19 cellular contexts compared by ENCODE assay signal in genomic region chr10:59434463-59435326, GRCh38.
DNase-seq lines count a peak whose midpoint lies in the region; ATAC-seq and TF ChIP-seq lines count a peak whose summit lies in the region.
"Had no signal": no experiment of that assay in that cellular context is flagged by ENCODE, and none has a peak within 500 bp of the region (broad histone marks: within the 10 kb centered on the region; RNA-seq: fewer than 3 reads in every experiment).

No MANE protein-coding gene starts in this region.

- no peak overlapping the region for H3K56ac ChIP-seq in H9 (ENCODE audit: insufficient read length, low read depth, low read length)

- H3K4me2 ChIP-seq in smooth muscle cell (no peak overlapping the region), H9 (ENCODE audit: insufficient read depth, insufficient read length, low read length) (no peak overlapping the region)
- H3K4me2 ChIP-seq: KMS-11 had no signal

- 65% methylated on average over 4 of the region's 4 CpGs for WGBS in smooth muscle cell (ENCODE audit: low lambda C conversion rate)
- WGBS in H9 (ENCODE audit: extremely low coverage, insufficient read length, low lambda C conversion rate): no CpG with 5 or more reads among the region's 4 CpGs

- no peak overlapping the region for H4K5ac ChIP-seq in H9 (ENCODE audit: insufficient read length, low read depth, low read length)

- intact Hi-C loops in MCF 10A (cut with micrococcal nuclease): no loop called here
- intact Hi-C loops in breast epithelium (cut with DNase I; ENCODE audit: low total_unique reads): no loop called here
- intact Hi-C loops in sciatic nerve (cut with DNase I): no loop called here

- no peaks in the 10 kb centered on the region for H3K79me1 ChIP-seq in H9 (ENCODE audit: insufficient read depth, low read depth, low read length, poor library complexity, severe bottlenecking)

- TF ChIP-seq CTCF in MCF 10A (IDR thresholded peaks at IDR 0.05; ENCODE audit: unreplicated experiment) (no peak), breast epithelium (IDR thresholded peaks at IDR 0.05) (no peak), brain microvascular endothelial cell (IDR thresholded peaks at IDR 0.05; ENCODE audit: low read depth, low read length, missing control alignments) (no peak), smooth muscle cell (IDR thresholded peaks at IDR 0.05; ENCODE audit: borderline replicate concordance, insufficient read depth, poor library complexity, severe bottlenecking) (no peak), H9 (conservative IDR thresholded peaks at IDR 0.05) (no peak)

- no peak overlapping the region for H4K8ac ChIP-seq in H9 (replicated peaks; ENCODE audit: insufficient read length, low read depth, low read length)

- H3K4me1 Mint-ChIP-seq in MCF 10A (ENCODE audit: insufficient read depth, unreplicated experiment) (peaks cover 12% of the 10 kb centered on the region), H9 (peaks cover 4% of the 10 kb centered on the region in 2 experiments; a peak in 2 of 4 replicates)
- H3K4me1 Mint-ChIP-seq: neural crest cell had no signal

- no peaks in the 10 kb centered on the region for H3K79me2 ChIP-seq in smooth muscle cell (ENCODE audit: low read depth)
- H3K79me2 ChIP-seq in H9 (ENCODE audit: insufficient read depth, low read length): no peaks in the 10 kb centered on the region

- no peaks in the 10 kb centered on the region for H3F3A ChIP-seq in smooth muscle cell (ENCODE audit: low read depth)

- H4K91ac ChIP-seq in H9 (ENCODE audit: insufficient read length, low read depth, low read length): no peak overlapping the region

- H2BK20ac ChIP-seq in H9 (ENCODE audit: low read depth, low read length, poor library complexity, severe bottlenecking): no peak overlapping the region

- H3K23ac ChIP-seq in H9 (ENCODE audit: insufficient read length, low read depth, low read length): no peak overlapping the region

- H3K36me3 ChIP-seq in breast epithelium (no peaks in the 10 kb centered on the region), brain microvascular endothelial cell (replicated peaks) (no peaks in the 10 kb centered on the region), smooth muscle cell (ENCODE audit: low read depth) (no peaks in the 10 kb centered on the region)
- H3K36me3 ChIP-seq: colonic mucosa, gastroesophageal sphincter, SJCRH30 had no signal

- TF ChIP-seq POLR2A in breast epithelium (IDR thresholded peaks at IDR 0.05): no peak

- H2BK12ac ChIP-seq in H9 (ENCODE audit: insufficient read length, low read depth, low read length): no peak overlapping the region

- H2AFZ ChIP-seq in smooth muscle cell (ENCODE audit: low read depth): no peak overlapping the region
- H2AFZ ChIP-seq in H9 (ENCODE audit: low read length): no peak overlapping the region

- H3K27ac ChIP-seq in breast epithelium: no peak overlapping the region
- H3K27ac ChIP-seq in brain microvascular endothelial cell: peak overlapping the region; percentile 38
- H3K27ac ChIP-seq in smooth muscle cell (ENCODE audit: low read depth): peak overlapping the region; percentile 22
- H3K27ac ChIP-seq in H9 (ENCODE audit: insufficient read length, low read depth, low read length): no peak overlapping the region
- H3K27ac ChIP-seq: colonic mucosa, gastroesophageal sphincter, KMS-11, SJCRH30, VCaP had no signal

- H3K9ac ChIP-seq in smooth muscle cell (ENCODE audit: low read depth) (no peak overlapping the region), H9 (ENCODE audit: extremely low read depth, insufficient read length, low read length) (no peak overlapping the region)
- H3K9ac ChIP-seq: KMS-11 had no signal

- H3K4me1 ChIP-seq in breast epithelium: no peaks in the 10 kb centered on the region
- H3K4me1 ChIP-seq in smooth muscle cell (ENCODE audit: low read depth): no peaks in the 10 kb centered on the region
- no peaks in the 10 kb centered on the region for H3K4me1 ChIP-seq in H9 (ENCODE audit: insufficient read depth, low read length)
- H3K4me1 ChIP-seq: colonic mucosa had no signal

- no peak overlapping the region for H3K4me3 Mint-ChIP-seq in MCF 10A (ENCODE audit: unreplicated experiment)
- H3K4me3 Mint-ChIP-seq in H9: no peak overlapping the region
- H3K4me3 Mint-ChIP-seq: activated naive CD4-positive, alpha-beta T cell treated with anti-CD3 and anti-CD28 coated beads for 36 hours; neural crest cell had no signal

- no peak overlapping the region for H2BK120ac ChIP-seq in H9 (ENCODE audit: low read depth, low read length, poor library complexity, severe bottlenecking)

- H3K9me3 ChIP-seq in breast epithelium (no peaks in the 10 kb centered on the region), smooth muscle cell (replicated peaks; ENCODE audit: low read depth) (no peaks in the 10 kb centered on the region), H9 (ENCODE audit: control insufficient read depth, low read depth, low read length) (no peaks in the 10 kb centered on the region)
- H3K9me3 ChIP-seq: colonic mucosa, gastroesophageal sphincter, SJCRH30 had no signal

- CTCF ChIA-PET in MCF 10A (lab: Yijun Ruan, JAX): interaction anchor here (0.7 kb wide), 1 partner anchor 23 kb away, joined by 3 read pairs; no protein-coding TSS in a partner anchor

- H3K4ac ChIP-seq in H9 (ENCODE audit: low read depth, low read length): no peak overlapping the region

- no peak overlapping the region for H2BK5ac ChIP-seq in H9 (ENCODE audit: insufficient read length, low read length)

- H2AK5ac ChIP-seq in H9 (ENCODE audit: insufficient read length, low read length): no peak overlapping the region

- H3K36me3 Mint-ChIP-seq in MCF 10A (ENCODE audit: insufficient read depth, unreplicated experiment) (no peaks in the 10 kb centered on the region), H9 (ENCODE audit: insufficient read depth in 1 of 3, low read depth in 3 of 3) (no peaks in the 10 kb centered on the region)
- H3K36me3 Mint-ChIP-seq: type B pancreatic cell had no signal

- H3K27ac Mint-ChIP-seq in MCF 10A (ENCODE audit: low read depth, unreplicated experiment): no peak overlapping the region
- H3K27ac Mint-ChIP-seq in H9: no peak overlapping the region
- H3K27ac Mint-ChIP-seq: activated naive CD4-positive, alpha-beta T cell treated with anti-CD3 and anti-CD28 coated beads for 36 hours; type B pancreatic cell had no signal

- H3K27me3 Mint-ChIP-seq in MCF 10A (ENCODE audit: insufficient read depth, unreplicated experiment) (peaks cover 13% of the 10 kb centered on the region), H9 (ENCODE audit: low read depth) (no peaks in the 10 kb centered on the region)
- H3K27me3 Mint-ChIP-seq: type B pancreatic cell had no signal

- H3K9me3 Mint-ChIP-seq in MCF 10A (ENCODE audit: unreplicated experiment) (peaks cover 7% of the 10 kb centered on the region), H9 (no peaks in the 10 kb centered on the region; a peak in 2 of 5 replicates)
- H3K9me3 Mint-ChIP-seq: neural crest cell, type B pancreatic cell had no signal

- no peak overlapping the region for H3K4me3 ChIP-seq in breast epithelium
- H3K4me3 ChIP-seq in brain microvascular endothelial cell (ENCODE audit: low read depth, low read length): no peak overlapping the region
- no peak overlapping the region for H3K4me3 ChIP-seq in smooth muscle cell
- H3K4me3 ChIP-seq: colonic mucosa, gastroesophageal sphincter, SJCRH30 had no signal

- in situ Hi-C loops in brain microvascular endothelial cell (cut with HindIII; ENCODE audit: low pct_ligation_motif_present, low sequenced_read_pairs): no loop called here

- POLR2A ChIA-PET in MCF 10A (lab: Yijun Ruan, JAX): interaction anchor here (0.6 to 1.7 kb wide), 7 partner anchors 52 to 300 kb away, joined by 3 to 5 read pairs (median 3); no protein-coding TSS in a partner anchor

- H4K20me1 ChIP-seq in smooth muscle cell (ENCODE audit: low read depth): no peaks in the 10 kb centered on the region
- H4K20me1 ChIP-seq in H9 (ENCODE audit: control insufficient read depth, insufficient read depth, insufficient read length): no peaks in the 10 kb centered on the region

- no peak overlapping the region for H3K18ac ChIP-seq in H9 (ENCODE audit: insufficient read length, low read depth, low read length)

- H3K27me3 ChIP-seq in breast epithelium (no peaks in the 10 kb centered on the region), brain microvascular endothelial cell (replicated peaks) (no peaks in the 10 kb centered on the region), smooth muscle cell (ENCODE audit: low read depth) (no peaks in the 10 kb centered on the region), H9 (ENCODE audit: insufficient read depth, low read length) (no peaks in the 10 kb centered on the region)
- H3K27me3 ChIP-seq: colonic mucosa, gastroesophageal sphincter, SJCRH30 had no signal

- no peak overlapping the region for H2BK15ac ChIP-seq in H9 (ENCODE audit: low read depth, low read length)

- no peak overlapping the region for H3T11ph ChIP-seq in H9 (ENCODE audit: low read length)

- no peak for ATAC-seq in sciatic nerve
- ATAC-seq in GM21576 (IDR thresholded peaks at IDR 0.05; ENCODE audit: unreplicated experiment): no peak
- ATAC-seq: gastroesophageal sphincter had no signal

- BruUV-seq in MCF 10A (replicated peaks; lab: Mats Ljungman, UMichigan): no TSS peak

- no peaks in the 10 kb centered on the region for H3K23me2 ChIP-seq in H9 (ENCODE audit: insufficient read length, low read depth, low read length, poor library complexity, severe bottlenecking)

- no peak overlapping the region for H3K14ac ChIP-seq in H9 (ENCODE audit: insufficient read depth, low read length)

- DNase-seq in MCF 10A (ENCODE audit: unreplicated experiment) (peak; percentile 49), breast epithelium (ENCODE audit: low spot score in 2 of 2) (no peak), brain microvascular endothelial cell (peak; percentile 36), hepatic stellate cell (ENCODE audit: low spot score) (peak; percentile 9), smooth muscle cell (lab: John Stamatoyannopoulos, UW; ENCODE audit: unreplicated experiment) (no peak), H9 (no peak), sciatic nerve (ENCODE audit: low spot score) (no peak)
- DNase-seq: activated naive CD4-positive, alpha-beta T cell treated with anti-CD3 and anti-CD28 coated beads for 36 hours; colonic mucosa; DMS153; NCI-H1694 treated with DMSO at 0.1 percent for 48 hours; NCI-H82 had no signal

Comparison
In these comparisons a context has a peak if more than half of its experiments do, and no peak if none do; other contexts are left out.
1. DNase-seq: peak in MCF 10A (single experiment), brain microvascular endothelial cell (single experiment) and hepatic stellate cell (single experiment); none in breast epithelium (0 of 2), smooth muscle cell (single experiment), H9 (single experiment) and sciatic nerve (single experiment).
2. H3K27ac ChIP-seq: peak in brain microvascular endothelial cell (single experiment) and smooth muscle cell (single experiment); none in breast epithelium (0 of 2) and H9 (single experiment).